Comparison of ENCODE assay signal across 8 cellular contexts in the genomic region with DNA sequence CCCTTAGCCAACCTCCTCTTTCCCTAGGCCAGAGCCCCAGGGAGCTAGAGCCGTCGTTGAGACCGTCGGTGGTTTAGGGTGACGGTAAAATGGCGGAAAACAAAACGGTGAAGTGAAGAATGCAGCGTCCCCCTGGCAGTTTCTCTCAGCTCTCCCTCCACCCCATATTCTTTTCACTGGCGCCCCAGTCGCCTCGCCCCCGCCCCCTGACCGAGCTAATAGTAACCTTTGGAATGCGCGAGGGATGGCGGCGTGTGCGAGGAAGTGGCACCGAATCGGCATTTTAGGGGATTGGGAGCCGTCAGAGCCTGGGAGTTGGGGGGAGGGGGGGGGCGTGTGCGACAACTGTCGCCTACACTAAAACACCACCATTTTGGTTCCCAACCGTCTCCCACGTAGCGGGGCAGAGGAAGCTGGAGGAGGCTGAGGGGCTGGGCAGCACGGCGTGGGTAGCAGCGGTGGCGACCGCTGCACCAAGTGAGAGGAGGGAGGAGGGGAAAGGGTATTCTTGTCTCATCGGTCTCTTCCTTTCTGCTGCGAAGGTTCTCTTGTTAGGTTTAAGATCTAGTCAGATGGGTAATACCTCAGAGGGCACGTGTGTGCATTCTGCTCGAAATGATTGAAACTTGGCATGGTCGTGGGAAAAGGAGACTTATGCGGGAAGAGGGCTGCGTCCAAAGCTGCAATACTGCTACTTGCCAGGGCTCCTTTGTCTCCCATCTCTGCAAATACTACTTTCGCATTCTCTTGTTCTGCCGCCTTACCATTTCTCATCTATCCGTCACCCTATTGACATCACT. TPM values are rescaled to one million over a fixed set of nuclear protein-coding genes. Genes with fewer than 3 reads are reported as not detected.
DNase-seq lines count a peak whose midpoint lies in the region; ATAC-seq and TF ChIP-seq lines count a peak whose summit lies in the region.

No MANE protein-coding gene starts in this region.

- DNase-seq in AG04450 (ENCODE audit: low read depth, low spot score), result no peak
- no peak for DNase-seq in RWPE2 (ENCODE audit: low spot score)
- DNase-seq in dorsolateral prefrontal cortex, result peak in 2 of 10 donors; percentile 5 to 8
- no peak for DNase-seq in tibial artery

- WGBS in mesodermal cell (ENCODE audit: insufficient coverage in 2 of 2), 2 experiments, result no CpG with 5 or more reads among the region's 42 CpGs

- H3K9me3 ChIP-seq in AG04450 (ENCODE audit: control insufficient read depth, insufficient read depth, low read length) (no peaks in the 10 kb centered on the region; the same call in 1 of the 2 replicates), RWPE2 (ENCODE audit: severe bottlenecking) (no peaks in the 10 kb centered on the region), mesodermal cell (ENCODE audit: control insufficient read depth, low read length) (no peaks in the 10 kb centered on the region), tibial artery (no peaks in the 10 kb centered on the region)

- H3K4me1 ChIP-seq in RWPE2 (ENCODE audit: insufficient read depth, poor library complexity, severe bottlenecking) (no peaks in the 10 kb centered on the region), mesodermal cell (ENCODE audit: control insufficient read depth, insufficient read depth, low read length, poor library complexity, severe bottlenecking) (no peaks in the 10 kb centered on the region), tibial artery (peaks cover 0 to 9% (median 0%) of the 10 kb centered on the region in 4 donors)

- H3K27me3 ChIP-seq in AG04450 (ENCODE audit: control insufficient read depth, insufficient read depth, low read length) (no peaks in the 10 kb centered on the region), RWPE2 (ENCODE audit: insufficient read depth, poor library complexity, severe bottlenecking) (peaks cover 18% of the 10 kb centered on the region), dorsolateral prefrontal cortex (peaks cover 0 to 29% (median 0%) of the 10 kb centered on the region in 45 donors), tibial artery (no peaks in the 10 kb centered on the region)

- H3K4me3 ChIP-seq in AG04450 (ENCODE audit: low read depth, low read length) (peak overlapping the region; percentile 76), RWPE2 (ENCODE audit: severe bottlenecking) (peak overlapping the region; percentile 28), dorsolateral prefrontal cortex (peak overlapping the region; percentile 42 to 81 (median 64)), mesodermal cell (ENCODE audit: extremely low read depth, insufficient read depth, low read length, poor library complexity, severe bottlenecking) (peak overlapping the region; percentile 63), tibial artery (peak overlapping the region; percentile 60 to 64)

- CTCF ChIA-PET in AG04450 (lab: Charles Lee), result no interaction called here

- intact Hi-C loops in dorsolateral prefrontal cortex (cut with DNase I), result no loop called here
- intact Hi-C loops in tibial artery (cut with DNase I; ENCODE audit: low total_unique reads), result no loop called here

- H3K36me3 ChIP-seq in RWPE2 (ENCODE audit: low read depth) (no peaks in the 10 kb centered on the region), mesodermal cell (ENCODE audit: control insufficient read depth, insufficient read depth, low read length) (peaks cover 3% of the 10 kb centered on the region), tibial artery (no peaks in the 10 kb centered on the region)

- no peak overlapping the region for H3K27ac ChIP-seq in AG04450 (ENCODE audit: low read depth, low read length)
- H3K27ac ChIP-seq in RWPE2 (ENCODE audit: poor library complexity, severe bottlenecking), result no peak overlapping the region
- peak overlapping the region in 44 of 59 donors; percentile 8 to 82 (median 60) for H3K27ac ChIP-seq in dorsolateral prefrontal cortex
- H3K27ac ChIP-seq in mesodermal cell (ENCODE audit: low read depth, low read length, severe bottlenecking), result peak overlapping the region; percentile 97
- peak overlapping the region; percentile 59 to 61 for H3K27ac ChIP-seq in tibial artery

- POLR2A ChIA-PET in AG04450 (lab: Yijun Ruan, JAX), result no interaction called here

- TF ChIP-seq CTCF in AG04450 (IDR thresholded peaks at IDR 0.05; ENCODE audit: low read depth, low read length) (no peak), RWPE2 (IDR thresholded peaks at IDR 0.05; ENCODE audit: poor library complexity, severe bottlenecking) (no peak), dorsolateral prefrontal cortex (IDR thresholded peaks at IDR 0.05 in 54 of 56, conservative IDR thresholded peaks at IDR 0.05 in 2 of 56; ENCODE audit: low read depth in 1 of 56, partially characterized antibody in 56 of 56) (no peak), tibial artery (IDR thresholded peaks at IDR 0.05) (no peak)

- peak; percentile 58 for ATAC-seq in GM18498 (IDR thresholded peaks at IDR 0.05; ENCODE audit: unreplicated experiment)
- ATAC-seq in HG03196 (IDR thresholded peaks at IDR 0.05; ENCODE audit: unreplicated experiment), result peak; percentile 47
- peak; percentile 12; the same call in 1 of the 3 replicates for ATAC-seq in RWPE2 (ENCODE audit: low read depth)
- no peak for ATAC-seq in HG03571 (IDR thresholded peaks at IDR 0.05; ENCODE audit: unreplicated experiment)

RNA-seq across cellular contexts. Expression of a gene that starts 0.8 kb away (rescaled TPM):
- polyA plus RNA-seq in AG04450 (2011; rRNA removed), result 6.0 and 9.3 TPM in 2 replicates
- polyA minus RNA-seq in AG04450 (2011; rRNA and poly(A)+ RNA removed), result 1.9 and 5.0 TPM in 2 replicates
- total RNA-seq in dorsolateral prefrontal cortex, result 10 to 100 TPM; 10.4 to 32.2 (median 20.6) TPM
- polyA plus RNA-seq in mesodermal cell (2013, experiment 1 of 2), result 19.9 TPM
- polyA plus RNA-seq in mesodermal cell (2013, experiment 2 of 2), result 24.6 TPM

RNA-seq across cellular contexts. Expression of a gene that starts 1.0 kb away (rescaled TPM):
- not detected in 2 replicates for polyA plus RNA-seq in AG04450 (2011; rRNA removed)
- polyA minus RNA-seq in AG04450 (2011; rRNA and poly(A)+ RNA removed), result not detected in 2 replicates
- total RNA-seq in dorsolateral prefrontal cortex, result 1 to 10 TPM in 116 of 120 experiments, under 1 TPM in 4; 0.53 to 4.4 (median 2.2) TPM
- 0.22 TPM for polyA plus RNA-seq in mesodermal cell (2013, experiment 1 of 2)
- polyA plus RNA-seq in mesodermal cell (2013, experiment 2 of 2), result 0.10 TPM

Comparison
In these comparisons a context has a peak if more than half of its experiments do, and no peak if none do; other contexts are left out.
1. H3K27ac ChIP-seq: peak in dorsolateral prefrontal cortex (44 of 59), mesodermal cell (single experiment) and tibial artery (2 of 2); none in AG04450 (single experiment) and RWPE2 (single experiment).
2. Peak in every context shown above with its lines, with median percentiles within 50 percentile points of each other: H3K4me3 ChIP-seq.